In genomic region chr7:129781128-129781855, GRCh38 we compare ENCODE assay signal across 8 cellular contexts.
A peak's percentile ranks its signal among the peaks of the same experiment; 100 is the strongest.
DNase-seq lines count a peak whose midpoint lies in the region; ATAC-seq and TF ChIP-seq lines count a peak whose summit lies in the region.

No MANE protein-coding gene starts in this region.

- H3K4me3 Mint-ChIP-seq in activated naive CD8-positive, alpha-beta T cell treated with anti-CD3 and anti-CD28 coated beads, Interleukin-2, amount 10 ng/mL, durations not matched to agents 7 days and 5 days, result peak overlapping the region; percentile 79

- ATAC-seq in activated naive CD8-positive, alpha-beta T cell treated with anti-CD3 and anti-CD28 coated beads, Interleukin-2, amount 10 ng/mL, durations not matched to agents 7 days and 5 days (ENCODE audit: low read depth), result no peak
- no peak for ATAC-seq in HG02870 (IDR thresholded peaks at IDR 0.05; ENCODE audit: unreplicated experiment)

- H3K27me3 ChIP-seq in osteoblast (ENCODE audit: insufficient read depth, low read length), result peaks cover 92% of the 10 kb centered on the region
- peaks cover 14% of the 10 kb centered on the region for H3K27me3 ChIP-seq in ovary

- H3K4me1 ChIP-seq in ES-I3 (ENCODE audit: insufficient read depth, low read length), result peaks cover 26% of the 10 kb centered on the region
- no peaks in the 10 kb centered on the region for H3K4me1 ChIP-seq in osteoblast (ENCODE audit: insufficient read depth, low read length)
- H3K4me1 ChIP-seq in ovary (ENCODE audit: insufficient read depth), result peaks cover 8% of the 10 kb centered on the region

- no peak overlapping the region for H2AFZ ChIP-seq in osteoblast (ENCODE audit: low read length)

- H3K4me1 Mint-ChIP-seq in activated naive CD8-positive, alpha-beta T cell treated with anti-CD3 and anti-CD28 coated beads, Interleukin-2, amount 10 ng/mL, durations not matched to agents 7 days and 5 days, result peaks cover 35% of the 10 kb centered on the region

- H3K27ac Mint-ChIP-seq in activated naive CD8-positive, alpha-beta T cell treated with anti-CD3 and anti-CD28 coated beads, Interleukin-2, amount 10 ng/mL, durations not matched to agents 7 days and 5 days, result no peak overlapping the region

- no peaks in the 10 kb centered on the region for H3K79me2 ChIP-seq in osteoblast (ENCODE audit: insufficient read depth, low read length)

- no peak for TF ChIP-seq EP300 in ovary (IDR thresholded peaks at IDR 0.05)

- H4K20me1 ChIP-seq in osteoblast (ENCODE audit: insufficient read depth, low read length), result peaks cover 3% of the 10 kb centered on the region

- H3K9me3 Mint-ChIP-seq in activated naive CD8-positive, alpha-beta T cell treated with anti-CD3 and anti-CD28 coated beads, Interleukin-2, amount 10 ng/mL, durations not matched to agents 7 days and 5 days, result no peaks in the 10 kb centered on the region

- POLR2A ChIA-PET in activated naive CD8-positive, alpha-beta T cell treated with anti-CD3 and anti-CD28 coated beads, Interleukin-2, amount 10 ng/mL, durations not matched to agents 7 days and 5 days (lab: Charles Lee), result no interaction called here

- H3K27ac ChIP-seq in osteoblast (ENCODE audit: low read depth, low read length), result no peak overlapping the region
- no peak overlapping the region for H3K27ac ChIP-seq in ovary

- H3K27me3 Mint-ChIP-seq in activated naive CD8-positive, alpha-beta T cell treated with anti-CD3 and anti-CD28 coated beads, Interleukin-2, amount 10 ng/mL, durations not matched to agents 7 days and 5 days, result peaks cover 77% of the 10 kb centered on the region

- H3K9me3 ChIP-seq in ES-I3 (ENCODE audit: control insufficient read depth, insufficient read depth, low read length) (no peaks in the 10 kb centered on the region; the same call in 1 of the 2 replicates), osteoblast (ENCODE audit: low read depth, low read length) (no peaks in the 10 kb centered on the region), ovary (no peaks in the 10 kb centered on the region)

- DNase-seq in NCI-H146 treated with DMSO at 0.1 percent for 48 hours (lab: John Stamatoyannopoulos, UW; ENCODE audit: unreplicated experiment) (peak; percentile 46), osteoblast (ENCODE audit: insufficient read length, low spot score, missing footprints) (peak; percentile 86), pons (ENCODE audit: low spot score) (no peak), ovary (no peak)
- peak; percentile 49 for DNase-seq in activated naive CD8-positive, alpha-beta T cell treated with anti-CD3 and anti-CD28 coated beads, Interleukin-2, amount 10 ng/mL, durations not matched to agents 7 days and 5 days
- DNase-seq in stimulated activated CD4-positive, alpha-beta T cell treated with anti-CD3 and anti-CD28 coated beads, Interleukin-2, amount 100 ng/mL, for 48 hours, result no peak

- no peak for TF ChIP-seq POLR2A in ovary (IDR thresholded peaks at IDR 0.05)

- H3K4me3 ChIP-seq in osteoblast (ENCODE audit: insufficient read depth, low read length) (no peak overlapping the region), ovary (no peak overlapping the region)

- WGBS in ovary, 3 donors, result 3 to 4% (median 3%) methylated on average over 38 to 40 of the region's 40 CpGs

- no peaks in the 10 kb centered on the region for H3K36me3 Mint-ChIP-seq in activated naive CD8-positive, alpha-beta T cell treated with anti-CD3 and anti-CD28 coated beads, Interleukin-2, amount 10 ng/mL, durations not matched to agents 7 days and 5 days

- no peak overlapping the region for H3K4me2 ChIP-seq in osteoblast (ENCODE audit: insufficient read depth, low read length)

- no peaks in the 10 kb centered on the region for H3K36me3 ChIP-seq in ES-I3 (ENCODE audit: insufficient read depth, low read length)
- H3K36me3 ChIP-seq in osteoblast (ENCODE audit: insufficient read depth, low read length), result no peaks in the 10 kb centered on the region
- H3K36me3 ChIP-seq in ovary, result no peaks in the 10 kb centered on the region

- intact Hi-C loops in ovary (cut with DNase I), result no loop called here

- H3K9ac ChIP-seq in ES-I3 (ENCODE audit: low read depth, low read length), result peak overlapping the region; percentile 69; the same call in 1 of the 2 replicates

- TF ChIP-seq CTCF in osteoblast (IDR thresholded peaks at IDR 0.05; ENCODE audit: extremely low read depth, low read depth, low read length) (no peak), ovary (IDR thresholded peaks at IDR 0.05) (no peak)

Comparison
In these comparisons a context has a peak if more than half of its experiments do, and no peak if none do; other contexts are left out.
1. DNase-seq: peak in NCI-H146 treated with DMSO at 0.1 percent for 48 hours (single experiment), activated naive CD8-positive, alpha-beta T cell treated with anti-CD3 and anti-CD28 coated beads, Interleukin-2, amount 10 ng/mL, durations not matched to agents 7 days and 5 days (single experiment) and osteoblast (single experiment); none in pons (single experiment), ovary (0 of 5) and stimulated activated CD4-positive, alpha-beta T cell treated with anti-CD3 and anti-CD28 coated beads, Interleukin-2, amount 100 ng/mL, for 48 hours (0 of 2).